8 cellular contexts compared by ENCODE assay signal in the genomic region with DNA sequence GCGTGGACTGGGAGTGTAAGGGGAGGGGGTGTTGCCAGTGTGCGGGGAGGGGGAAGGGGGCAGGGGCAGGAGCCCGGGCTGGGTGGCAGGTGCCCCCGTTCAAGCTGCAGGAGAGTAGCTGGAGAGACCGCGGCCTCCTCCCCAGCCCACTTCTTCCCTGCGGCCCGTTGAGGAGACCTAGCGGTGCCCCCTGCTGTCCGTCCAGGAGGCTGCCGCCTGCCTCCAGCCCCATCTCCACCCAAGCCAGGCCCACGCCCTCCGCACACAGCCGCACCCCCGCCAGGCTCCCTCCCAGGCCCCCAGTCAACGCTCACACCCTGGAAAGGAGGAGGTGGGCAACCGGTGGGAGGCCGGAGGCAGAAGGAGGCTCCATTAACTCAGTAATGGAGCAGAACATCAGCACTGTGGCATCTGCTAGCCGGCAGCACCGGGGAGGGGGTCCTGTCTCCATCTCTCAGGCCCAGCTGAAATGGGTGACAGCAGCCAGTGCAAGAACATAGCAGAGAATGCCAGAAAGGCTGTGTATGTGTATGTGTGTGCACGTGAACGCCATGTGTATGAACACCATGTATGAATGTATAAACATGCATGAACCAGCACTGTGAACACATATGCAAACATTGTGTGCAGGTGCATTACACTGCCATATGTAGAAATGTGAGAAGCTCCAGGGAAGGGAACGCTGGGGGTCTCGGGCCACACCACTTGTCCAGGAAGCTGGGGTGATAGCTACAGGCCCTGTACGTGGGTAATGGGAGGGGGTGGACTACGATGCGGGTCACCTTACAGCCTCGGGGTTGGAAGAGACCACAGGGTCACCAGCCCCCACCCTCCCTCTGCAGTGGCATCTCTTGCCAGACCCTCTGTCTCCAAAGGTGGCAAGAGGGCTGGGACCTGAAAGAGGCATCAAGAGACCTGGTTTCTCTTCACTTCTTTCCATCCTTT.
A peak's percentile ranks its signal among the peaks of the same experiment; 100 is the strongest.
DNase-seq lines count a peak whose midpoint lies in the region; ATAC-seq and TF ChIP-seq lines count a peak whose summit lies in the region.

No MANE protein-coding gene starts in this region.

- 31 to 32% methylated on average over 25 to 28 of the region's 28 CpGs for WGBS in heart right ventricle, 2 donors

- ATAC-seq in activated naive CD8-positive, alpha-beta T cell treated with anti-CD3 and anti-CD28 coated beads, Interleukin-2, amount 10 ng/mL, durations not matched to agents 7 days and 5 days (ENCODE audit: low read depth) = peak; percentile 71
- ATAC-seq in heart right ventricle (peak; percentile 71 to 87 (median 80)), gastrocnemius medialis (peak; percentile 22 to 67), GM19035 (IDR thresholded peaks at IDR 0.05; ENCODE audit: unreplicated experiment) (no peak)

- no peaks in the 10 kb centered on the region for H3K9me3 Mint-ChIP-seq in activated naive CD8-positive, alpha-beta T cell treated with anti-CD3 and anti-CD28 coated beads, Interleukin-2, amount 10 ng/mL, durations not matched to agents 7 days and 5 days

- H3K4me3 ChIP-seq in AG04449 (ENCODE audit: low read depth, low read length) (no peak overlapping the region), heart right ventricle (no peak overlapping the region), gastrocnemius medialis (no peak overlapping the region)

- TF ChIP-seq POLR2A in gastrocnemius medialis (IDR thresholded peaks at IDR 0.05) = no peak

- no peaks in the 10 kb centered on the region for H3K36me3 Mint-ChIP-seq in activated naive CD8-positive, alpha-beta T cell treated with anti-CD3 and anti-CD28 coated beads, Interleukin-2, amount 10 ng/mL, durations not matched to agents 7 days and 5 days

- peaks cover 23% of the 10 kb centered on the region for H3K27me3 Mint-ChIP-seq in activated naive CD8-positive, alpha-beta T cell treated with anti-CD3 and anti-CD28 coated beads, Interleukin-2, amount 10 ng/mL, durations not matched to agents 7 days and 5 days

- no peak for DNase-seq in AG04449 (ENCODE audit: low read depth, low spot score)
- peak; percentile 77 for DNase-seq in GM13977 (ENCODE audit: low spot score)
- peak; percentile 77 for DNase-seq in KBM-7
- DNase-seq in SKM-1 treated with dmso at 0.1 percent for 144 hours (lab: John Stamatoyannopoulos, UW; ENCODE audit: unreplicated experiment) = peak; percentile 85
- peak; percentile 77 for DNase-seq in activated naive CD8-positive, alpha-beta T cell treated with anti-CD3 and anti-CD28 coated beads, Interleukin-2, amount 10 ng/mL, durations not matched to agents 7 days and 5 days
- DNase-seq in heart right ventricle = peak; percentile 63 to 79
- peak; percentile 45 to 61 for DNase-seq in gastrocnemius medialis

- intact Hi-C loops in heart right ventricle (cut with DNase I) (loop anchor here in 2 of 10 donors (5.0 to 10.0 kb wide), 4 partner anchors 131 to 283 kb away; a partner anchor contains a TSS), gastrocnemius medialis (cut with DNase I; ENCODE audit: low total_unique reads) (loop anchor here (5.0 to 10.0 kb wide), 2 partner anchors 123 to 161 kb away; no protein-coding TSS in a partner anchor)

- H3K36me3 ChIP-seq in heart right ventricle (no peaks in the 10 kb centered on the region), gastrocnemius medialis (no peaks in the 10 kb centered on the region)

- H3K27ac ChIP-seq in heart right ventricle (peak overlapping the region in 1 of 10 donors; percentile 30), gastrocnemius medialis (no peak overlapping the region)

- H3K27ac Mint-ChIP-seq in activated naive CD8-positive, alpha-beta T cell treated with anti-CD3 and anti-CD28 coated beads, Interleukin-2, amount 10 ng/mL, durations not matched to agents 7 days and 5 days = no peak overlapping the region

- no peak overlapping the region for H3K4me3 Mint-ChIP-seq in activated naive CD8-positive, alpha-beta T cell treated with anti-CD3 and anti-CD28 coated beads, Interleukin-2, amount 10 ng/mL, durations not matched to agents 7 days and 5 days

- H3K9me3 ChIP-seq in heart right ventricle (no peaks in the 10 kb centered on the region), gastrocnemius medialis (no peaks in the 10 kb centered on the region)

- POLR2A ChIA-PET in AG04449 (lab: Yijun Ruan, JAX) = no interaction called here
- POLR2A ChIA-PET in activated naive CD8-positive, alpha-beta T cell treated with anti-CD3 and anti-CD28 coated beads, Interleukin-2, amount 10 ng/mL, durations not matched to agents 7 days and 5 days (lab: Charles Lee) = no interaction called here

- TF ChIP-seq CTCF in AG04449 (IDR thresholded peaks at IDR 0.05; ENCODE audit: insufficient read depth, low read length, missing control alignments) (peak; percentile 89), GM13977 (IDR thresholded peaks at IDR 0.05; ENCODE audit: extremely low read depth, insufficient read depth, missing control alignments) (peak; percentile 81), heart right ventricle (IDR thresholded peaks at IDR 0.05) (peak; percentile 53 to 83 (median 72)), gastrocnemius medialis (IDR thresholded peaks at IDR 0.05 in 4 of 5, conservative IDR thresholded peaks at IDR 0.05 in 1 of 5) (peak; percentile 60 to 78 (median 69))

- peaks cover 20% of the 10 kb centered on the region for H3K4me1 Mint-ChIP-seq in activated naive CD8-positive, alpha-beta T cell treated with anti-CD3 and anti-CD28 coated beads, Interleukin-2, amount 10 ng/mL, durations not matched to agents 7 days and 5 days

- CTCF ChIA-PET in AG04449 (lab: Yijun Ruan, JAX) = interaction anchor here (0.7 to 2.2 kb wide), 13 partner anchors 10 to 284 kb away, joined by 3 to 9 read pairs (median 4); a partner anchor contains a TSS

- in situ Hi-C loops in GM13977 (cut with MboI; ENCODE audit: low pct_unique_long_range_greater_than_20kb, low sequenced_read_pairs, unreplicated experiment) = no loop called here
- in situ Hi-C loops in KBM-7 (cut with MboI; ENCODE audit: low pct_unique_long_range_greater_than_20kb, low sequenced_read_pairs) = no loop called here
- in situ Hi-C loops in gastrocnemius medialis (cut with MboI; ENCODE audit: low sequenced_read_pairs in 4 of 4) = no loop called here

- H3K4me1 ChIP-seq in heart right ventricle (peaks cover 2 to 38% (median 29%) of the 10 kb centered on the region in 9 donors), gastrocnemius medialis (peaks cover 22 to 34% of the 10 kb centered on the region in 2 donors)

- H3K27me3 ChIP-seq in heart right ventricle (peaks cover 0 to 70% (median 2%) of the 10 kb centered on the region in 7 donors), gastrocnemius medialis (peaks cover 0 to 4% (median 3%) of the 10 kb centered on the region in 3 donors)
